In the genomic region with DNA sequence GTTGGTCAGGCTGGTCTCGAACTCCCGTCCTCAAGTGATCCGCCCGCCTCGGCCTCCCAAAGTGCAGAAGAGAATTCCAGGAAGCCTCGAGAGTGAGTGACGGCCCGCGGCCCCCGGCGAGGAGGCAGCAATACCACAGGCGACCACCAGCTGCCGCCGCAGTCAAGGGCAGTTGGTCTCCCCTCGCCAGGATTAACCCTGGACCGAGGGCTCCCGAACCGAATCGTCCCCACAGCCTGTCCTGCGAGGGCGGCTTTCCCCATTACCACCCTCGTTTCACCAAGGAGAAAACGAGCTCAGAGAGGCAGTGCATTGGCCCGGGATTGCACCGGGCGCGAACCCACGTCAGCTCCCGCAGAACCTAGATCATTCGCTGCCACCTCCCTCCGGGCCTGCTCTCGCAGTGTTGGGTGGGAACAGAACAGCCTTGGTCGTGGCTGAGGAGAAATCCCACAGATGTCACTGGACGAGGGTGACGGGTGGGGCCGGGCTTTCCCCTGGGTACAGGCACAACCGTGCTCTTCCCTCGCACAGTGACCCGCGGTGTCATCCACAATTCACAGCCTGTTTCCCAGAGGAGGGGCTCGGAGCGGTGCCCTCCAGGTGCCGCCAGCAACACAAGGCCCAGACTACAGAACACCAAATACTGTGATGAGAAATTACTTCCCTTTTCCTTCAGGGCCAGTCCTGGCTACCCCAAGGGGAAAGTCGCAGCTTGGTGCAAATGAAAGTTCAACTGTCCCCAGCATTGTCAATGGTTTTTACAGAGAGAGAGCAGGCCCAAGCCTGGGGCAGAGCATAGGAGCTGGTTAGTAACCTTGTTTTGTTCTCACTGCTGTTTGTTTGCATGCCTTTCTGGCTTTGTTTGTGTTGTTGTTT, we compare ENCODE assay signal across 9 cellular contexts. TPM values are rescaled to one million over a fixed set of nuclear protein-coding genes. Genes with fewer than 3 reads are reported as not detected.
A peak's percentile ranks its signal among the peaks of the same experiment; 100 is the strongest.
DNase-seq lines count a peak whose midpoint lies in the region; ATAC-seq and TF ChIP-seq lines count a peak whose summit lies in the region.
"Had no signal": no experiment of that assay in that cellular context is flagged by ENCODE, and none has a peak within 500 bp of the region (broad histone marks: within the 10 kb centered on the region; RNA-seq: fewer than 3 reads in every experiment).

No MANE protein-coding gene starts in this region.

- POLR2A ChIA-PET in activated CD4-positive, alpha-beta memory T cell treated with anti-CD3 and anti-CD28 coated beads for 36 hours (lab: Charles Lee) = no interaction called here
- POLR2A ChIA-PET in activated CD4-positive, alpha-beta memory T cell treated with anti-CD3 and anti-CD28 coated beads, Interleukin-2, amount 10 ng/mL, durations not matched to agents 7 days and 5 days (lab: Charles Lee) = no interaction called here

- H3K9me3 Mint-ChIP-seq in activated CD4-positive, alpha-beta memory T cell treated with anti-CD3 and anti-CD28 coated beads for 36 hours = no peaks in the 10 kb centered on the region
- no peaks in the 10 kb centered on the region for H3K9me3 Mint-ChIP-seq in activated CD4-positive, alpha-beta memory T cell treated with anti-CD3 and anti-CD28 coated beads, Interleukin-2, amount 10 ng/mL, durations not matched to agents 7 days and 5 days

- H3K27ac ChIP-seq in body of pancreas = no peak overlapping the region
- H3K27ac ChIP-seq in thoracic aorta = no peak overlapping the region

- TF ChIP-seq CTCF in body of pancreas (IDR thresholded peaks at IDR 0.05) (peak; percentile 35 to 81 (median 62)), thoracic aorta (IDR thresholded peaks at IDR 0.05) (peak; percentile 47)

- H3K4me3 ChIP-seq in body of pancreas = no peak overlapping the region
- H3K4me3 ChIP-seq in thoracic aorta = no peak overlapping the region

- WGBS in body of pancreas, 2 donors = 18 to 23% methylated on average over 6 to 43 of the region's 44 CpGs

- H3K27me3 Mint-ChIP-seq in activated CD4-positive, alpha-beta memory T cell treated with anti-CD3 and anti-CD28 coated beads for 36 hours = peaks cover 34% of the 10 kb centered on the region
- H3K27me3 Mint-ChIP-seq in activated CD4-positive, alpha-beta memory T cell treated with anti-CD3 and anti-CD28 coated beads, Interleukin-2, amount 10 ng/mL, durations not matched to agents 7 days and 5 days = peaks cover 47% of the 10 kb centered on the region

- no peak overlapping the region for H3K4me3 Mint-ChIP-seq in activated CD4-positive, alpha-beta memory T cell treated with anti-CD3 and anti-CD28 coated beads for 36 hours
- H3K4me3 Mint-ChIP-seq in activated CD4-positive, alpha-beta memory T cell treated with anti-CD3 and anti-CD28 coated beads, Interleukin-2, amount 10 ng/mL, durations not matched to agents 7 days and 5 days = no peak overlapping the region

- peaks cover 6% of the 10 kb centered on the region for H3K36me3 Mint-ChIP-seq in activated CD4-positive, alpha-beta memory T cell treated with anti-CD3 and anti-CD28 coated beads for 36 hours
- H3K36me3 Mint-ChIP-seq in activated CD4-positive, alpha-beta memory T cell treated with anti-CD3 and anti-CD28 coated beads, Interleukin-2, amount 10 ng/mL, durations not matched to agents 7 days and 5 days (ENCODE audit: low read depth) = no peaks in the 10 kb centered on the region

- H3K36me3 ChIP-seq in body of pancreas (replicated peaks in 1 of 2; ENCODE audit: insufficient read depth in 1 of 2, low read depth in 2 of 2) (no peaks in the 10 kb centered on the region), thoracic aorta (no peaks in the 10 kb centered on the region)

- H3K4me1 ChIP-seq in body of pancreas (no peaks in the 10 kb centered on the region), thoracic aorta (ENCODE audit: control insufficient read depth in 1 of 2, low read depth in 2 of 2) (no peaks in the 10 kb centered on the region)

- no peak overlapping the region for H3K27ac Mint-ChIP-seq in activated CD4-positive, alpha-beta memory T cell treated with anti-CD3 and anti-CD28 coated beads for 36 hours
- H3K27ac Mint-ChIP-seq in activated CD4-positive, alpha-beta memory T cell treated with anti-CD3 and anti-CD28 coated beads, Interleukin-2, amount 10 ng/mL, durations not matched to agents 7 days and 5 days = no peak overlapping the region

- H3K4me1 Mint-ChIP-seq in activated CD4-positive, alpha-beta memory T cell treated with anti-CD3 and anti-CD28 coated beads for 36 hours (ENCODE audit: low read depth) = peaks cover 24% of the 10 kb centered on the region
- H3K4me1 Mint-ChIP-seq in activated CD4-positive, alpha-beta memory T cell treated with anti-CD3 and anti-CD28 coated beads, Interleukin-2, amount 10 ng/mL, durations not matched to agents 7 days and 5 days = peaks cover 24% of the 10 kb centered on the region

- CTCF ChIA-PET in activated CD4-positive, alpha-beta memory T cell treated with anti-CD3 and anti-CD28 coated beads for 36 hours (lab: Charles Lee) = interaction anchor here (1.2 to 1.4 kb wide), 3 partner anchors 13 to 127 kb away, joined by 3 to 5 read pairs (median 3); no protein-coding TSS in a partner anchor
- CTCF ChIA-PET in activated CD4-positive, alpha-beta memory T cell treated with anti-CD3 and anti-CD28 coated beads, Interleukin-2, amount 10 ng/mL, durations not matched to agents 7 days and 5 days (lab: Charles Lee) = interaction anchor here (1.8 to 2.3 kb wide), 2 partner anchors 122 to 127 kb away, joined by 7 to 12 read pairs; no protein-coding TSS in a partner anchor

- H3K27me3 ChIP-seq in body of pancreas = peaks cover 0 to 6% of the 10 kb centered on the region in 2 donors
- peaks cover 3% of the 10 kb centered on the region for H3K27me3 ChIP-seq in thoracic aorta (replicated peaks; ENCODE audit: insufficient read depth)

- no peaks in the 10 kb centered on the region for H3K9me3 ChIP-seq in body of pancreas
- no peaks in the 10 kb centered on the region for H3K9me3 ChIP-seq in thoracic aorta

- DNase-seq in activated CD4-positive, alpha-beta memory T cell treated with anti-CD3 and anti-CD28 coated beads for 36 hours = peak; percentile 21
- DNase-seq in activated CD4-positive, alpha-beta memory T cell treated with anti-CD3 and anti-CD28 coated beads, Interleukin-2, amount 10 ng/mL, durations not matched to agents 7 days and 5 days = no peak
- DNase-seq in body of pancreas (peak; percentile 31 to 52 (median 39)), left lobe of liver (ENCODE audit: low spot score) (peak; percentile 47), thoracic aorta (ENCODE audit: low spot score) (no peak), NCI-H2227 (lab: John Stamatoyannopoulos, UW; ENCODE audit: unreplicated experiment) (no peak), NCI-H2196 treated with DMSO at 0.1 percent for 48 hours (lab: John Stamatoyannopoulos, UW; ENCODE audit: unreplicated experiment) (no peak)
- DNase-seq: AML-193 had no signal

- no peak for TF ChIP-seq POLR2A in body of pancreas (IDR thresholded peaks at IDR 0.05)

- intact Hi-C loops in activated CD4-positive, alpha-beta memory T cell treated with anti-CD3 and anti-CD28 coated beads for 36 hours (cut with micrococcal nuclease) = loop anchor here (2.0 kb wide), 1 partner anchor 123 kb away; a partner anchor contains a TSS
- intact Hi-C loops in body of pancreas (cut with DNase I) = no loop called here

- ATAC-seq in body of pancreas (peak; percentile 74), left lobe of liver (peak; percentile 79), thoracic aorta (ENCODE audit: insufficient number of reproducible peaks, low FRiP score, low read depth) (no peak), GM18867 (IDR thresholded peaks at IDR 0.05; ENCODE audit: unreplicated experiment) (no peak)

RNA-seq across cellular contexts. Expression of a gene that starts 24.8 kb away (rescaled TPM):
- under 1 TPM; 0.33 to 0.44 TPM for total RNA-seq in activated CD4-positive, alpha-beta memory T cell treated with anti-CD3 and anti-CD28 coated beads for 36 hours
- under 1 TPM in 1 of 2 experiments, not detected in 1; 0.08 TPM for total RNA-seq in activated CD4-positive, alpha-beta memory T cell treated with anti-CD3 and anti-CD28 coated beads, Interleukin-2, amount 10 ng/mL, durations not matched to agents 7 days and 5 days
- total RNA-seq in body of pancreas = 1 to 10 TPM in 1 of 2 donors, under 1 TPM in 1; 0.33 to 1.8 TPM
- total RNA-seq in left lobe of liver = 0.33 TPM
- total RNA-seq in thoracic aorta = 1 to 10 TPM in 1 of 2 donors, under 1 TPM in 1; 0.54 to 1.6 TPM

RNA-seq across cellular contexts. Expression of a gene that starts 39.6 kb away (rescaled TPM):
- 10 to 100 TPM; 22.1 to 23.1 TPM for total RNA-seq in activated CD4-positive, alpha-beta memory T cell treated with anti-CD3 and anti-CD28 coated beads for 36 hours
- 10 to 100 TPM; 17.2 to 20.8 TPM for total RNA-seq in activated CD4-positive, alpha-beta memory T cell treated with anti-CD3 and anti-CD28 coated beads, Interleukin-2, amount 10 ng/mL, durations not matched to agents 7 days and 5 days
- total RNA-seq in body of pancreas = 1 to 10 TPM; 3.1 to 9.6 TPM
- total RNA-seq in left lobe of liver = 4.6 TPM
- total RNA-seq in thoracic aorta = 10 to 100 TPM in 1 of 2 donors, 1 to 10 TPM in 1; 8.8 to 43.6 TPM

Comparison
In these comparisons a context has a peak if more than half of its experiments do, and no peak if none do; other contexts are left out.
1. DNase-seq: peak in activated CD4-positive, alpha-beta memory T cell treated with anti-CD3 and anti-CD28 coated beads for 36 hours (single experiment), body of pancreas (4 of 4) and left lobe of liver (single experiment); none in activated CD4-positive, alpha-beta memory T cell treated with anti-CD3 and anti-CD28 coated beads, Interleukin-2, amount 10 ng/mL, durations not matched to agents 7 days and 5 days (single experiment), thoracic aorta (single experiment), NCI-H2227 (single experiment) and NCI-H2196 treated with DMSO at 0.1 percent for 48 hours (single experiment).
2. ATAC-seq: peak in body of pancreas (single experiment) and left lobe of liver (single experiment); none in thoracic aorta (single experiment) and GM18867 (single experiment).